ENCODE assay signal across 8 cellular contexts in the genomic region with DNA sequence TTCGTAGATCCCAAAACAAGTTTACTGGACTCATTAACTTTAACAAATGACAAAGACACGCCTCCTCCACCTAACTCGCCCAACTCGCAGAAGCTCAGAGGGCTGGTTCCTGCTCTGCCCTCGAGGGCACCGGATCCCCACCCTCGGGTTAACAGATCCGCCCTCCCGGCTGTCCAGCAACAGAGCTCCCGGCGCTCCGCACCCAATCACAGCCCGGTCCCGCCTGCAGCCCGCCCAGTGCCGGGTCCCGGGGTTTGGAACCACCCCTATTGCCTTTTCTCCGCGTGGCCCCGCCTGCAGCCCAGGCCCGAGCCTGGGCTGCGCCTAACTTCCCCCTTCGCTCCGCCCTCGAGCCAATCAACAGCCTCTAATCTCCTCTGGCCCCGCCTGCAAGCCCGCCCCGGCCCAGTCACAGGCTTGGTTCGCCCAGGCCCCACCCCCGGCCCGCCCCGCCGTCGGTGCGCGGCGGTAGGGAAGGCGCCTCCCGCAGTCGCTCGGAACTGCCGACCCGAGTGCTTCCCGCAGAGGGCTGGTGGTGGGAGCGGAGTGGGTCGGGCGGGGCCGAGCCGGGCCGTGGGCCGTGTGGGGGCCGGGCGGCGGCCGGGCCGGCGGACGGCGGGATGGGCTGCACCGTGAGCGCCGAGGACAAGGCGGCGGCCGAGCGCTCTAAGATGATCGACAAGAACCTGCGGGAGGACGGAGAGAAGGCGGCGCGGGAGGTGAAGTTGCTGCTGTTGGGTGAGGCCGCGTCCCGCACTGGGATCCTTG. TPM values are rescaled to one million over a fixed set of nuclear protein-coding genes. Genes with fewer than 3 reads are reported as not detected.
A peak's percentile ranks its signal among the peaks of the same experiment; 100 is the strongest.
DNase-seq lines count a peak whose midpoint lies in the region; TF ChIP-seq lines count a peak whose summit lies in the region.

A gene (plus strand): TSS at position 489 of the 768 bp plus-strand sequence. CDS start 132 bp downstream, at position 621.

- H3K27me3 ChIP-seq in H9 (ENCODE audit: insufficient read depth, low read length) (no peaks in the 10 kb centered on the region), MG63 (no peaks in the 10 kb centered on the region)

- no peak within 1 kb of the TSS for H4K5ac ChIP-seq in H9 (ENCODE audit: insufficient read length, low read depth, low read length)

- peak within 1 kb of the TSS; percentile 48 for H3K14ac ChIP-seq in H9 (ENCODE audit: insufficient read depth, low read length)

- no peak within 1 kb of the TSS for H2AK5ac ChIP-seq in H9 (ENCODE audit: insufficient read length, low read length)

- H3K4ac ChIP-seq in H9 (ENCODE audit: low read depth, low read length), result no peak within 1 kb of the TSS

- peak within 1 kb of the TSS; percentile 62 for H3K4me3 ChIP-seq in MG63
- peak within 1 kb of the TSS; percentile 94 for H3K4me3 ChIP-seq in fibroblast of pulmonary artery (replicated peaks; ENCODE audit: low read depth, low read length)

- H3K27me3 Mint-ChIP-seq in H9 (ENCODE audit: low read depth) (peaks cover 8% of the 10 kb centered on the region), nephron (ENCODE audit: low read depth) (no peaks in the 10 kb centered on the region)
- H3K27me3 Mint-ChIP-seq in stimulated activated naive CD8-positive, alpha-beta T cell treated with anti-CD3 and anti-CD28 coated beads, Interleukin-15, Interleukin-2, amounts not matched to agents 100 ng/mL and 50 ng/mL, for 24 hours, result no peaks in the 10 kb centered on the region

- no peak within 1 kb of the TSS for H3K18ac ChIP-seq in H9 (ENCODE audit: insufficient read length, low read depth, low read length)

- H2BK20ac ChIP-seq in H9 (ENCODE audit: low read depth, low read length, poor library complexity, severe bottlenecking), result no peak within 1 kb of the TSS

- H4K20me1 ChIP-seq in H9 (ENCODE audit: control insufficient read depth, insufficient read depth, insufficient read length), result no peaks in the 10 kb centered on the region

- no peak within 1 kb of the TSS for H2BK120ac ChIP-seq in H9 (ENCODE audit: low read depth, low read length, poor library complexity, severe bottlenecking)

- no peak within 1 kb of the TSS for H2AFZ ChIP-seq in H9 (ENCODE audit: low read length)

- peaks cover 14% of the 10 kb centered on the region for H3K23me2 ChIP-seq in H9 (ENCODE audit: insufficient read length, low read depth, low read length, poor library complexity, severe bottlenecking)

- H3K4me3 Mint-ChIP-seq in H9, result peak within 1 kb of the TSS; percentile 96 to 99
- peak within 1 kb of the TSS; percentile 98 to 99 (median 99) for H3K4me3 Mint-ChIP-seq in nephron
- peak within 1 kb of the TSS; percentile 95 for H3K4me3 Mint-ChIP-seq in stimulated activated naive CD8-positive, alpha-beta T cell treated with anti-CD3 and anti-CD28 coated beads, Interleukin-15, Interleukin-2, amounts not matched to agents 100 ng/mL and 50 ng/mL, for 24 hours

- peaks cover 6% of the 10 kb centered on the region for H3K79me1 ChIP-seq in H9 (ENCODE audit: insufficient read depth, low read depth, low read length, poor library complexity, severe bottlenecking)

- no peaks in the 10 kb centered on the region for H3K9me3 ChIP-seq in H9 (ENCODE audit: control insufficient read depth, low read depth, low read length)
- H3K9me3 ChIP-seq in MG63, result no peaks in the 10 kb centered on the region

- H3K36me3 Mint-ChIP-seq in H9 (ENCODE audit: insufficient read depth in 1 of 3, low read depth in 3 of 3) (peaks cover 2 to 7% (median 4%) of the 10 kb centered on the region in 3 experiments; a peak in 3 of 7 replicates), nephron (ENCODE audit: low read depth) (peaks cover 3% of the 10 kb centered on the region)
- no peaks in the 10 kb centered on the region for H3K36me3 Mint-ChIP-seq in stimulated activated naive CD8-positive, alpha-beta T cell treated with anti-CD3 and anti-CD28 coated beads, Interleukin-15, Interleukin-2, amounts not matched to agents 100 ng/mL and 50 ng/mL, for 24 hours (ENCODE audit: low read depth)

- no peak within 1 kb of the TSS for H4K91ac ChIP-seq in H9 (ENCODE audit: insufficient read length, low read depth, low read length)

- H2BK12ac ChIP-seq in H9 (ENCODE audit: insufficient read length, low read depth, low read length), result no peak within 1 kb of the TSS

- no peak within 1 kb of the TSS for H3K23ac ChIP-seq in H9 (ENCODE audit: insufficient read length, low read depth, low read length)

- WGBS in H9 (ENCODE audit: extremely low coverage, insufficient read length, low lambda C conversion rate), result no CpG with 5 or more reads among the region's 75 CpGs

- no peak for TF ChIP-seq CTCF in H9 (conservative IDR thresholded peaks at IDR 0.05)
- TF ChIP-seq CTCF in fibroblast of pulmonary artery (IDR thresholded peaks at IDR 0.05; ENCODE audit: low read length, missing control alignments), result no peak
- TF ChIP-seq CTCF in nephron (IDR thresholded peaks at IDR 0.05; ENCODE audit: unreplicated experiment in 3 of 3), result no peak

- H3K56ac ChIP-seq in H9 (ENCODE audit: insufficient read length, low read depth, low read length), result no peak within 1 kb of the TSS

- H4K8ac ChIP-seq in H9 (replicated peaks; ENCODE audit: insufficient read length, low read depth, low read length), result no peak within 1 kb of the TSS

- peak within 1 kb of the TSS; percentile 59 for H3K9ac ChIP-seq in H9 (ENCODE audit: extremely low read depth, insufficient read length, low read length)

- H3K4me2 ChIP-seq in H9 (ENCODE audit: insufficient read depth, insufficient read length, low read length), result peak within 1 kb of the TSS; percentile 91

- H3K27ac ChIP-seq in H9 (ENCODE audit: insufficient read length, low read depth, low read length), result no peak within 1 kb of the TSS

- peaks cover 6% of the 10 kb centered on the region; the same call in 1 of the 2 replicates for H3K4me1 ChIP-seq in H9 (ENCODE audit: insufficient read depth, low read length)

- peaks cover 17% of the 10 kb centered on the region; the same call in 1 of the 2 replicates for H3K79me2 ChIP-seq in H9 (ENCODE audit: insufficient read depth, low read length)

- H3T11ph ChIP-seq in H9 (ENCODE audit: low read length), result no peak within 1 kb of the TSS

- H3K4me1 Mint-ChIP-seq in H9, result peaks cover 53 to 65% of the 10 kb centered on the region in 2 experiments
- H3K4me1 Mint-ChIP-seq in nephron, result peaks cover 38% of the 10 kb centered on the region
- H3K4me1 Mint-ChIP-seq in stimulated activated naive CD8-positive, alpha-beta T cell treated with anti-CD3 and anti-CD28 coated beads, Interleukin-15, Interleukin-2, amounts not matched to agents 100 ng/mL and 50 ng/mL, for 24 hours (ENCODE audit: low read depth), result peaks cover 38% of the 10 kb centered on the region

- H3K9me3 Mint-ChIP-seq in H9, result no peaks in the 10 kb centered on the region; a peak in 1 of 5 replicates
- no peaks in the 10 kb centered on the region for H3K9me3 Mint-ChIP-seq in nephron
- H3K9me3 Mint-ChIP-seq in stimulated activated naive CD8-positive, alpha-beta T cell treated with anti-CD3 and anti-CD28 coated beads, Interleukin-15, Interleukin-2, amounts not matched to agents 100 ng/mL and 50 ng/mL, for 24 hours, result no peaks in the 10 kb centered on the region

- DNase-seq in ELR (ENCODE audit: low read depth) (peak; percentile 98), H9 (peak; percentile 99), MG63 (peak; percentile 97), SHP77 treated with DMSO at 0.1 percent for 48 hours (lab: John Stamatoyannopoulos, UW) (peak; percentile 96), fibroblast of pulmonary artery (ENCODE audit: low read depth) (peak; percentile 97)
- peak; percentile 100 for DNase-seq in activated effector memory CD4-positive, alpha-beta T cell treated with anti-CD3 and anti-CD28 coated beads, Interleukin-2, amount 50 U/mL, for 16 hours

- no peak within 1 kb of the TSS for H2BK5ac ChIP-seq in H9 (ENCODE audit: insufficient read length, low read length)

- no peaks in the 10 kb centered on the region for H3K36me3 ChIP-seq in MG63

- no peak within 1 kb of the TSS for H2BK15ac ChIP-seq in H9 (ENCODE audit: low read depth, low read length)

- peak within 1 kb of the TSS; percentile 91 to 99 (median 94) for H3K27ac Mint-ChIP-seq in H9
- peak within 1 kb of the TSS; percentile 84 to 98 (median 96) for H3K27ac Mint-ChIP-seq in nephron
- H3K27ac Mint-ChIP-seq in stimulated activated naive CD8-positive, alpha-beta T cell treated with anti-CD3 and anti-CD28 coated beads, Interleukin-15, Interleukin-2, amounts not matched to agents 100 ng/mL and 50 ng/mL, for 24 hours, result peak within 1 kb of the TSS; percentile 92

RNA-seq across cellular contexts. Expression of the gene that starts here (rescaled TPM):
- 210 and 218 TPM in 2 replicates for total RNA-seq in H9 (2021)
- 73.9 and 114 TPM in 2 replicates for total RNA-seq in MG63 (2014; rRNA removed; shearing (Covaris generic); ENCODE audit: low replicate concordance)
